In the genomic region with DNA sequence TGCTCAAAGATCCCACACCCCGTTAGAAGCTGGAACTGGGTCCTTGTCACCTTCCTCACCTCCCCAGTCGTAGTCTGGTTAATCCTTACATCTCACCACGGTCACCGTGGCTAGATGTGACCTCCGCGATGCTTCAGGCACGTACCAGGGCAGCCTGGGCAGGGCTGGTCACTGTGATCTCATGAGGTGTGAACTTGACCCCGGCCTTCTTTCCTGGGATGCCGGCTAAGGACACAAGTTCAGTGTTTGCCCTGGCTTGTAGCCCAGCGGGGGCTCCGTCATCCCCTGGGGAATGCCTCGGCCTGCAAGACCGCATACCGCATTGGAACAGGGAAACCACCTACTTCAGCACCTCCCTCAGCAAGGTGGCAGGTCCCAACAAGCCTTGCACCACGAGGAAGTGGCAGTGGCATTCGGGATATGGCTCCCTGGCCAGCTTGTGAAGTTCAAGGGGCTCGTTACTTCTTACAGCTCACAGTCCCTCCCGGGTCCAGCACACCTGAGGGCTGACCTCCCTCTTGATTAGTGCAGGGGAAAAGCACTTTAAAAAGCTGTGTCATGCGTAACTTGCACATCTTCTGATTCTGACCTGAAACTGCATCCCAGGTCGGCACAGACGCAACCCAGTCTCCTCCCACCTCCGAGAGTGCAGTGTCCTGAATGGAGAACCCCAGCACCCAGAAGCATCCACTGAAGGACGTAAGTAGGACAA, we compare ENCODE assay signal across 9 cellular contexts. TPM values are rescaled to one million over a fixed set of nuclear protein-coding genes. Genes with fewer than 3 reads are reported as not detected.
A peak's percentile ranks its signal among the peaks of the same experiment; 100 is the strongest.
DNase-seq lines count a peak whose midpoint lies in the region; ATAC-seq and TF ChIP-seq lines count a peak whose summit lies in the region.
"Had no signal": no experiment of that assay in that cellular context is flagged by ENCODE, and none has a peak within 500 bp of the region (broad histone marks: within the 10 kb centered on the region; RNA-seq: fewer than 3 reads in every experiment).

No MANE protein-coding gene starts in this region.

- no peak for TF ChIP-seq POLR2A in gastrocnemius medialis (IDR thresholded peaks at IDR 0.05)

- peak overlapping the region; percentile 29 for H3K27ac ChIP-seq in cingulate gyrus (ENCODE audit: low read depth, low read length)
- peak overlapping the region; percentile 86 to 98 (median 94) for H3K27ac ChIP-seq in gastrocnemius medialis
- H3K27ac ChIP-seq: KMS-11 had no signal

- peaks cover 23 to 29% of the 10 kb centered on the region in 2 donors for H3K4me1 ChIP-seq in gastrocnemius medialis

- no peaks in the 10 kb centered on the region for H3K9me3 ChIP-seq in gastrocnemius medialis

- H3K4me3 ChIP-seq in gastrocnemius medialis: no peak overlapping the region

- H3K27me3 ChIP-seq in gastrocnemius medialis: no peaks in the 10 kb centered on the region

- TF ChIP-seq CTCF in GM13976 (IDR thresholded peaks at IDR 0.05; ENCODE audit: borderline replicate concordance, control extremely low read depth, extremely low read depth, insufficient read depth, missing control alignments): no peak
- no peak for TF ChIP-seq CTCF in gastrocnemius medialis (IDR thresholded peaks at IDR 0.05 in 4 of 5, conservative IDR thresholded peaks at IDR 0.05 in 1 of 5)

- intact Hi-C loops in gastrocnemius medialis (cut with DNase I; ENCODE audit: low total_unique reads): no loop called here

- peak; percentile 56 for DNase-seq in GM13976 (ENCODE audit: low spot score)
- peak; percentile 80 for DNase-seq in NCI-H226
- peak in 1 of 2 donors; percentile 25 for DNase-seq in gastrocnemius medialis
- DNase-seq in EL: no peak
- no peak for DNase-seq in NAMALWA (ENCODE audit: low spot score)
- DNase-seq in KG1 (lab: John Stamatoyannopoulos, UW): no peak

- ATAC-seq in gastrocnemius medialis (no peak), HG03378 (IDR thresholded peaks at IDR 0.05; ENCODE audit: unreplicated experiment) (no peak)

- peaks cover 0 to 41% of the 10 kb centered on the region in 2 donors for H3K36me3 ChIP-seq in gastrocnemius medialis

- in situ Hi-C loops in GM13976 (cut with MboI; ENCODE audit: low sequenced_read_pairs, unreplicated experiment): no loop called here
- in situ Hi-C loops in gastrocnemius medialis (cut with MboI; ENCODE audit: low sequenced_read_pairs in 4 of 4): loop anchor here in 1 of 4 donors (25.0 kb wide), 1 partner anchor 175 kb away; a partner anchor contains a TSS

RNA-seq across cellular contexts. Expression of a gene that starts 25.9 kb away (rescaled TPM):
- 10 to 100 TPM; 16.6 to 46.2 (median 36.2) TPM for total RNA-seq in gastrocnemius medialis

RNA-seq across cellular contexts. Expression of a gene that starts 26.1 kb away (rescaled TPM):
- total RNA-seq in gastrocnemius medialis: 1 to 10 TPM; 2.8 to 5.8 (median 3.7) TPM

Comparison
In these comparisons a context has a peak if more than half of its experiments do, and no peak if none do; other contexts are left out.
1. DNase-seq: peak in GM13976 (single experiment) and NCI-H226 (single experiment); none in EL (single experiment), NAMALWA (single experiment) and KG1 (single experiment).